In genomic region chr9:128910906-128911305, GRCh38 we compare ENCODE assay signal across 9 cellular contexts. TPM values are rescaled to one million over a fixed set of nuclear protein-coding genes. Genes with fewer than 3 reads are reported as not detected.
DNase-seq lines count a peak whose midpoint lies in the region; ATAC-seq and TF ChIP-seq lines count a peak whose summit lies in the region.
"Had no signal": no experiment of that assay in that cellular context is flagged by ENCODE, and none has a peak within 500 bp of the region (broad histone marks: within the 10 kb centered on the region; RNA-seq: fewer than 3 reads in every experiment).

No MANE protein-coding gene starts in this region.

- no peak overlapping the region; the same call in 1 of the 2 replicates for H3K14ac ChIP-seq in H9 (ENCODE audit: insufficient read depth, low read length)

- H3K9me3 Mint-ChIP-seq in H9 = no peaks in the 10 kb centered on the region
- H3K9me3 Mint-ChIP-seq in activated CD8-positive, alpha-beta T cell treated with anti-CD3 and anti-CD28 coated beads, Interleukin-2, amount 10 ng/mL, durations not matched to agents 7 days and 5 days (ENCODE audit: insufficient read depth) = no peaks in the 10 kb centered on the region

- no peak overlapping the region for H4K5ac ChIP-seq in H9 (ENCODE audit: insufficient read length, low read depth, low read length)

- no peaks in the 10 kb centered on the region for H3K23me2 ChIP-seq in H9 (ENCODE audit: insufficient read length, low read depth, low read length, poor library complexity, severe bottlenecking)

- no peak overlapping the region for H3T11ph ChIP-seq in H9 (ENCODE audit: low read length)

- peaks cover 7% of the 10 kb centered on the region for H3K79me1 ChIP-seq in H9 (ENCODE audit: insufficient read depth, low read depth, low read length, poor library complexity, severe bottlenecking)

- POLR2A ChIA-PET in activated CD8-positive, alpha-beta T cell treated with anti-CD3 and anti-CD28 coated beads, Interleukin-2, amount 10 ng/mL, durations not matched to agents 7 days and 5 days (lab: Charles Lee) = interaction anchor here (0.8 kb wide), 1 partner anchor 10 kb away, joined by 3 read pairs; no protein-coding TSS in a partner anchor

- no CpG with 5 or more reads among the region's 6 CpGs for WGBS in H9 (ENCODE audit: extremely low coverage, insufficient read length, low lambda C conversion rate)
- WGBS in stomach, 5 donors = 85 to 94% (median 89%) methylated on average over 4 to 6 of the region's 6 CpGs

- no peak overlapping the region for H3K9ac ChIP-seq in H9 (ENCODE audit: extremely low read depth, insufficient read length, low read length)

- peaks cover 2% of the 10 kb centered on the region; the same call in 1 of the 2 replicates for H3K27me3 Mint-ChIP-seq in H9 (ENCODE audit: low read depth)
- no peaks in the 10 kb centered on the region for H3K27me3 Mint-ChIP-seq in activated CD8-positive, alpha-beta T cell treated with anti-CD3 and anti-CD28 coated beads, Interleukin-2, amount 10 ng/mL, durations not matched to agents 7 days and 5 days (ENCODE audit: low read depth)

- no peak overlapping the region for H3K23ac ChIP-seq in H9 (ENCODE audit: insufficient read length, low read depth, low read length)

- intact Hi-C loops in left lung (cut with DNase I) (no loop called here), stomach (cut with DNase I; ENCODE audit: low total_unique reads) (no loop called here)

- no peak overlapping the region for H4K91ac ChIP-seq in H9 (ENCODE audit: insufficient read length, low read depth, low read length)

- H3K27ac ChIP-seq in H9 (ENCODE audit: insufficient read length, low read depth, low read length) (no peak overlapping the region), left lung (peak overlapping the region; percentile 80 to 91), stomach (peak overlapping the region; percentile 6 to 81 (median 73))
- H3K27ac ChIP-seq: SK-N-MC had no signal

- H2BK120ac ChIP-seq in H9 (ENCODE audit: low read depth, low read length, poor library complexity, severe bottlenecking) = no peak overlapping the region

- H2BK12ac ChIP-seq in H9 (ENCODE audit: insufficient read length, low read depth, low read length) = no peak overlapping the region

- CTCF ChIA-PET in activated CD8-positive, alpha-beta T cell treated with anti-CD3 and anti-CD28 coated beads, Interleukin-2, amount 10 ng/mL, durations not matched to agents 7 days and 5 days (lab: Charles Lee) = no interaction called here

- DNase-seq in H9 (no peak), left lung (no peak), stomach (no peak), NCI-H748 treated with DMSO at 0.1 percent for 48 hours (lab: John Stamatoyannopoulos, UW) (no peak)
- no peak for DNase-seq in activated CD8-positive, alpha-beta T cell treated with anti-CD3 and anti-CD28 coated beads, Interleukin-2, amount 10 ng/mL, durations not matched to agents 7 days and 5 days
- DNase-seq: NCI-H2029 treated with DMSO at 0.1 percent for 48 hours had no signal

- no peak overlapping the region for H3K56ac ChIP-seq in H9 (ENCODE audit: insufficient read length, low read depth, low read length)

- H2AK5ac ChIP-seq in H9 (ENCODE audit: insufficient read length, low read length) = no peak overlapping the region

- H3K4ac ChIP-seq in H9 (ENCODE audit: low read depth, low read length) = no peak overlapping the region

- H3K27me3 ChIP-seq in H9 (ENCODE audit: insufficient read depth, low read length) (no peaks in the 10 kb centered on the region), left lung (no peaks in the 10 kb centered on the region), stomach (no peaks in the 10 kb centered on the region)

- H3K4me3 ChIP-seq in left lung (no peak overlapping the region), stomach (no peak overlapping the region)
- H3K4me3 ChIP-seq: SK-N-MC had no signal

- ATAC-seq in activated CD8-positive, alpha-beta T cell treated with anti-CD3 and anti-CD28 coated beads, Interleukin-2, amount 10 ng/mL, durations not matched to agents 7 days and 5 days = no peak
- ATAC-seq in left lung = no peak
- ATAC-seq in HG03139 (IDR thresholded peaks at IDR 0.05; ENCODE audit: unreplicated experiment) = no peak
- no peak for ATAC-seq in GM21367 (IDR thresholded peaks at IDR 0.05; ENCODE audit: unreplicated experiment)

- H3K4me1 Mint-ChIP-seq in H9 = peaks cover 29 to 30% of the 10 kb centered on the region in 2 experiments
- peaks cover 55% of the 10 kb centered on the region for H3K4me1 Mint-ChIP-seq in activated CD8-positive, alpha-beta T cell treated with anti-CD3 and anti-CD28 coated beads, Interleukin-2, amount 10 ng/mL, durations not matched to agents 7 days and 5 days (ENCODE audit: low read depth)

- no peaks in the 10 kb centered on the region for H3K9me3 ChIP-seq in H9 (ENCODE audit: control insufficient read depth, low read depth, low read length)
- no peaks in the 10 kb centered on the region for H3K9me3 ChIP-seq in left lung
- no peaks in the 10 kb centered on the region for H3K9me3 ChIP-seq in stomach

- no peak for TF ChIP-seq EP300 in stomach (IDR thresholded peaks at IDR 0.05)

- H3K4me1 ChIP-seq in H9 (ENCODE audit: insufficient read depth, low read length) = peaks cover 5% of the 10 kb centered on the region; the same call in 1 of the 2 replicates
- peaks cover 35 to 67% of the 10 kb centered on the region in 2 donors for H3K4me1 ChIP-seq in left lung
- peaks cover 49 to 74% (median 57%) of the 10 kb centered on the region in 4 donors for H3K4me1 ChIP-seq in stomach

- TF ChIP-seq POLR2A in stomach (IDR thresholded peaks at IDR 0.05) = no peak

- H3K4me3 Mint-ChIP-seq in H9 = peak overlapping the region in 1 of 2 experiments; percentile 26; a peak in 1 of 5 replicates
- H3K4me3 Mint-ChIP-seq in activated CD8-positive, alpha-beta T cell treated with anti-CD3 and anti-CD28 coated beads, Interleukin-2, amount 10 ng/mL, durations not matched to agents 7 days and 5 days = no peak overlapping the region

- peak overlapping the region in 2 of 3 experiments; percentile 87; a peak in 3 of 7 replicates for H3K27ac Mint-ChIP-seq in H9
- peak overlapping the region; percentile 55 for H3K27ac Mint-ChIP-seq in activated CD8-positive, alpha-beta T cell treated with anti-CD3 and anti-CD28 coated beads, Interleukin-2, amount 10 ng/mL, durations not matched to agents 7 days and 5 days

- no peak overlapping the region for H2BK20ac ChIP-seq in H9 (ENCODE audit: low read depth, low read length, poor library complexity, severe bottlenecking)

- no peak for TF ChIP-seq CTCF in H9 (conservative IDR thresholded peaks at IDR 0.05)
- no peak for TF ChIP-seq CTCF in left lung (IDR thresholded peaks at IDR 0.05)
- no peak for TF ChIP-seq CTCF in stomach (IDR thresholded peaks at IDR 0.05)

- H3K4me2 ChIP-seq in H9 (ENCODE audit: insufficient read depth, insufficient read length, low read length) = no peak overlapping the region

- H2BK15ac ChIP-seq in H9 (ENCODE audit: low read depth, low read length) = no peak overlapping the region

- peaks cover 7% of the 10 kb centered on the region; the same call in 1 of the 2 replicates for H3K79me2 ChIP-seq in H9 (ENCODE audit: insufficient read depth, low read length)

- peaks cover 45 to 74% (median 53%) of the 10 kb centered on the region in 3 experiments for H3K36me3 Mint-ChIP-seq in H9 (ENCODE audit: insufficient read depth in 1 of 3, low read depth in 3 of 3)
- H3K36me3 Mint-ChIP-seq in activated CD8-positive, alpha-beta T cell treated with anti-CD3 and anti-CD28 coated beads, Interleukin-2, amount 10 ng/mL, durations not matched to agents 7 days and 5 days (ENCODE audit: low read depth) = peaks cover 48% of the 10 kb centered on the region

- no peak overlapping the region for H2BK5ac ChIP-seq in H9 (ENCODE audit: insufficient read length, low read length)

- H3K18ac ChIP-seq in H9 (ENCODE audit: insufficient read length, low read depth, low read length) = no peak overlapping the region

- H4K8ac ChIP-seq in H9 (replicated peaks; ENCODE audit: insufficient read length, low read depth, low read length) = no peak overlapping the region

- H3K36me3 ChIP-seq in left lung (peaks cover 0 to 62% of the 10 kb centered on the region in 2 donors), stomach (peaks cover 37 to 79% (median 61%) of the 10 kb centered on the region in 4 donors)

- no peak overlapping the region for H2AFZ ChIP-seq in H9 (ENCODE audit: low read length)

- no peaks in the 10 kb centered on the region for H4K20me1 ChIP-seq in H9 (ENCODE audit: control insufficient read depth, insufficient read depth, insufficient read length)

RNA-seq across cellular contexts. Expression of gene PHYHD1, which starts 9.9 kb away (rescaled TPM):
- total RNA-seq in H9 (2021) = 18.0 and 22.2 TPM in 2 replicates
- under 1 TPM; 0.55 to 0.68 TPM for total RNA-seq in activated CD8-positive, alpha-beta T cell treated with anti-CD3 and anti-CD28 coated beads, Interleukin-2, amount 10 ng/mL, durations not matched to agents 7 days and 5 days
- total RNA-seq in left lung = 10 to 100 TPM; 32.6 to 49.4 TPM
- total RNA-seq in stomach = 10 to 100 TPM in 4 of 5 donors, 1 to 10 TPM in 1; 1.4 to 37.3 (median 13.8) TPM
- polyA plus RNA-seq in stomach = 10 to 100 TPM; 43.9 to 55.8 (median 49.1) TPM

RNA-seq across cellular contexts. Expression of gene LRRC8A, which starts 29.0 kb away (rescaled TPM):
- total RNA-seq in H9 (2021) (76.0 and 79.2 TPM in 2 replicates), left lung (10 to 100 TPM; 61.9 to 70.6 TPM), stomach (10 to 100 TPM; 14.7 to 63.7 (median 25.1) TPM)
- total RNA-seq in activated CD8-positive, alpha-beta T cell treated with anti-CD3 and anti-CD28 coated beads, Interleukin-2, amount 10 ng/mL, durations not matched to agents 7 days and 5 days = 10 to 100 TPM; 26.1 to 27.2 TPM
- polyA plus RNA-seq in stomach = 10 to 100 TPM; 11.2 to 22.7 (median 13.6) TPM

RNA-seq across cellular contexts. Expression of gene KYAT1, which starts 29.2 kb away (rescaled TPM):
- total RNA-seq in H9 (2021) (14.6 and 15.2 TPM in 2 replicates), left lung (1 to 10 TPM; 6.2 to 7.4 TPM), stomach (10 to 100 TPM in 2 of 5 donors, 1 to 10 TPM in 2, under 1 TPM in 1; 0.58 to 25.7 (median 6.1) TPM)
- total RNA-seq in activated CD8-positive, alpha-beta T cell treated with anti-CD3 and anti-CD28 coated beads, Interleukin-2, amount 10 ng/mL, durations not matched to agents 7 days and 5 days = 10 to 100 TPM; 12.6 to 13.0 TPM
- 1 to 10 TPM; 4.8 to 7.5 (median 5.3) TPM for polyA plus RNA-seq in stomach

RNA-seq across cellular contexts. Expression of gene DOLK, which starts 36.5 kb away (rescaled TPM):
- total RNA-seq in H9 (2021) (20.1 and 20.2 TPM in 2 replicates), left lung (10 to 100 TPM; 14.9 to 19.4 TPM), stomach (10 to 100 TPM in 1 of 5 donors, 1 to 10 TPM in 3, under 1 TPM in 1; 0.58 to 17.1 (median 9.4) TPM)
- total RNA-seq in activated CD8-positive, alpha-beta T cell treated with anti-CD3 and anti-CD28 coated beads, Interleukin-2, amount 10 ng/mL, durations not matched to agents 7 days and 5 days = 1 to 10 TPM; 7.9 to 8.7 TPM
- polyA plus RNA-seq in stomach = 1 to 10 TPM; 3.2 to 8.1 (median 6.2) TPM

RNA-seq across cellular contexts. Expression of gene NUP188, which starts 36.6 kb away (rescaled TPM):
- total RNA-seq in H9 (2021) (101 and 104 TPM in 2 replicates), left lung (10 to 100 TPM; 42.6 to 60.9 TPM), stomach (10 to 100 TPM; 26.3 to 79.9 (median 51.0) TPM)
- total RNA-seq in activated CD8-positive, alpha-beta T cell treated with anti-CD3 and anti-CD28 coated beads, Interleukin-2, amount 10 ng/mL, durations not matched to agents 7 days and 5 days = 10 to 100 TPM; 83.8 to 85.2 TPM
- 10 to 100 TPM in 1 of 3 donors, 1 to 10 TPM in 2; 4.4 to 10.1 (median 9.9) TPM for polyA plus RNA-seq in stomach
